ENCODE assay signal across 30 cellular contexts in genomic region chr17:42872251-42872965, GRCh38. TPM values are rescaled to one million over a fixed set of nuclear protein-coding genes. Genes with fewer than 3 reads are reported as not detected.
A peak's percentile ranks its signal among the peaks of the same experiment; 100 is the strongest.
DNase-seq lines count a peak whose midpoint lies in the region; ATAC-seq, FAIRE-seq and TF ChIP-seq lines count a peak whose summit lies in the region.
"Had no signal": no experiment of that assay in that cellular context is flagged by ENCODE, and none has a peak within 500 bp of the region (broad histone marks: within the 10 kb centered on the region; RNA-seq: fewer than 3 reads in every experiment).

No MANE protein-coding gene starts in this region.

- no peaks in the 10 kb centered on the region for H4K20me1 ChIP-seq in HepG2 (ENCODE audit: insufficient read depth, low read length)

- H3K36me3 ChIP-seq in HEK293 (ENCODE audit: control insufficient read depth in 2 of 2, insufficient read depth in 1 of 2, low read length in 2 of 2) (no peaks in the 10 kb centered on the region), HepG2 (replicated peaks in 1 of 2; ENCODE audit: control insufficient read depth in 1 of 2, insufficient read depth in 2 of 2, low read length in 2 of 2) (no peaks in the 10 kb centered on the region)
- H3K36me3 ChIP-seq: BE2C, HAP-1 had no signal

- no peak for TF ChIP-seq CTCF in HEK293 (tag by site-specific recombination; IDR thresholded peaks at IDR 0.05)
- no peak for TF ChIP-seq CTCF in HepG2 (CRISPR knock-in tag; IDR thresholded peaks at IDR 0.05)

- peak in 1 of 2 experiments; percentile 28; a peak in 1 of 4 replicates for TF ChIP-seq EP300 in HepG2 (IDR thresholded peaks at IDR 0.05; ENCODE audit: low read depth in 2 of 2, low read length in 2 of 2)
- no peak for TF ChIP-seq EP300 in HepG2 (CRISPR knock-in tag; IDR thresholded peaks at IDR 0.05; ENCODE audit: borderline replicate concordance)

- POLR2A ChIA-PET in HEK293 (lab: Yijun Ruan, JAX), result no interaction called here
- POLR2A ChIA-PET in HepG2 (lab: Yijun Ruan, JAX), result interaction anchor here (1.2 kb wide), 5 partner anchors 14 to 48 kb away, joined by 3 to 5 read pairs (median 4); partner anchors contain the start of gene BECN1

- in situ Hi-C loops in HepG2 (cut with HindIII; ENCODE audit: extremely low pct_ligation_motif_present, low pct_unique_long_range_greater_than_20kb), result no loop called here

- CTCF ChIA-PET in HEK293 (lab: Yijun Ruan, JAX), result interaction anchor here (0.6 kb wide), 1 partner anchor 48 kb away, joined by 3 read pairs; the partner anchor contains the start of gene BECN1
- CTCF ChIA-PET in HepG2 (lab: Yijun Ruan, JAX; ENCODE audit: low intra/inter-chr PET ratio, low total read pairs), result no interaction called here

- no peak for TF ChIP-seq RAD21 in HepG2 (CRISPR knock-in tag; IDR thresholded peaks at IDR 0.05)

- FAIRE-seq in HepG2 (lab: Jason Lieb, UNC), result no peak
- no peak for FAIRE-seq in GM12892 (lab: Jason Lieb, UNC)
- FAIRE-seq: K562 had no signal

- H3K9me3 ChIP-seq in HEK293 (ENCODE audit: control insufficient read depth, insufficient read depth, low read depth, low read length), result no peaks in the 10 kb centered on the region; the same call in 1 of the 2 replicates
- H3K9me3 ChIP-seq in HepG2 (ENCODE audit: low read length), result peaks cover 9% of the 10 kb centered on the region
- H3K9me3 ChIP-seq: BE2C had no signal

- ATAC-seq in HepG2, result peak; percentile 50
- no peak for ATAC-seq in GM21723 (IDR thresholded peaks at IDR 0.05; ENCODE audit: unreplicated experiment)
- no peak for ATAC-seq in GM19023 (IDR thresholded peaks at IDR 0.05; ENCODE audit: unreplicated experiment)
- ATAC-seq in HG03045 (IDR thresholded peaks at IDR 0.05; ENCODE audit: unreplicated experiment), result no peak
- ATAC-seq: PC-3 had no signal

- H3K4me3 ChIP-seq in HEK293 (ENCODE audit: low read depth, low read length) (no peak overlapping the region), HepG2 (replicated peaks in 1 of 3; ENCODE audit: insufficient read depth in 1 of 3, low read depth in 2 of 3, low read length in 3 of 3) (no peak overlapping the region)
- H3K4me3 ChIP-seq: GM23248, HAP-1, K562 had no signal

- H2AFZ ChIP-seq in HepG2 (ENCODE audit: low read length), result no peak overlapping the region
- H2AFZ ChIP-seq: GM23248 had no signal

- H3K9ac ChIP-seq in HepG2 (ENCODE audit: insufficient read depth, low read depth, low read length), result no peak overlapping the region
- H3K9ac ChIP-seq: GM23248, SK-N-SH had no signal

- H3K4me1 ChIP-seq in HEK293 (ENCODE audit: control insufficient read depth, insufficient read depth, low read length) (no peaks in the 10 kb centered on the region), HepG2 (ENCODE audit: insufficient read depth, low read length) (peaks cover 58% of the 10 kb centered on the region)
- H3K4me1 ChIP-seq: BE2C, HAP-1 had no signal

- no peak for TF ChIP-seq POLR2A in HepG2 (IDR thresholded peaks at IDR 0.05; ENCODE audit: insufficient read depth in 1 of 2, low read depth in 2 of 2, low read length in 2 of 2)
- no peak for TF ChIP-seq POLR2A in GM12892 (IDR thresholded peaks at IDR 0.05; ENCODE audit: low read depth, low read length)

- no peaks in the 10 kb centered on the region for H3K27me3 ChIP-seq in HepG2 (ENCODE audit: control insufficient read depth in 1 of 2, insufficient read depth in 2 of 2, low read length in 2 of 2)

- H3K27ac ChIP-seq in HEK293 (ENCODE audit: extremely low read depth, low read depth, low read length) (no peak overlapping the region), HepG2 (ENCODE audit: extremely low read length, insufficient read depth, low read length) (peak overlapping the region; percentile 5)
- H3K27ac ChIP-seq: GM23248, HL-60 had no signal

- peak overlapping the region; percentile 23; the same call in 1 of the 2 replicates for H3K4me2 ChIP-seq in HepG2 (ENCODE audit: low read depth, low read length)
- H3K4me2 ChIP-seq: SK-N-SH had no signal

- BruUV-seq in HepG2 (replicated peaks; lab: Mats Ljungman, UMichigan), result no TSS peak

- no peaks in the 10 kb centered on the region for H3K79me2 ChIP-seq in HepG2 (ENCODE audit: insufficient read depth, low read length)

- DNase-seq in amniotic epithelial cell (ENCODE audit: low read depth), result peak; percentile 48
- no peak for DNase-seq in HepG2 (ENCODE audit: low spot score)
- DNase-seq in renal cortical epithelial cell (ENCODE audit: low read depth), result peak; percentile 36
- no peak for DNase-seq in GM12892 (ENCODE audit: insufficient read length)
- DNase-seq: 8988T; ACHN; BE2C; Calu3; CD8-positive, alpha-beta memory T cell; DMS153; DND-41; GM23248; Kasumi-1; NCI-H1092 treated with DMSO at 0.1 percent for 48 hours; NCI-H1436 treated with DMSO at 0.1 percent for 48 hours; NCI-H187 treated with DMSO at 0.1 percent for 48 hours; NCI-H2171 treated with DMSO at 0.1 percent for 48 hours; NCI-H524 treated with DMSO at 0.1 percent for 48 hours; NCI-H774; PC-3; SK-N-SH had no signal

- 74% methylated on average over 12 of the region's 13 CpGs for WGBS in HepG2 (ENCODE audit: low lambda C conversion rate)

- intact Hi-C loops in HepG2 (cut with micrococcal nuclease; ENCODE audit: unreplicated experiment), result no loop called here

RNA-seq across cellular contexts. Expression of gene AOC3, which starts 21.4 kb away (rescaled TPM):
- total RNA-seq in HepG2 (2016; rRNA removed; fragmentation: Illumina TruSeq; extraction: Trizol) (8.7 and 10.4 TPM in 2 replicates), renal cortical epithelial cell (under 0.01 and 0.17 TPM in 2 replicates)
- 1.1 and 1.3 TPM in 2 replicates for total RNA-seq in HepG2 (2016; cell fraction: cytosol; rRNA removed; fragmentation: Illumina TruSeq; extraction: Trizol; ENCODE audit: low read depth)
- 8.4 and 9.5 TPM in 2 replicates for total RNA-seq in HepG2 (2016; cell fraction: insoluble cytoplasmic fraction; rRNA removed; fragmentation: Illumina TruSeq; extraction: Trizol)
- total RNA-seq in HepG2 (2016; cell fraction: membrane; rRNA removed; fragmentation: Illumina TruSeq; extraction: Trizol), result 5.2 and 5.4 TPM in 2 replicates
- total RNA-seq in HepG2 (2016; cell fraction: nucleus; rRNA removed; fragmentation: Illumina TruSeq; extraction: Trizol), result 5.4 and 5.6 TPM in 2 replicates
- polyA plus RNA-seq in HepG2 (2011; rRNA removed), result 51.7 and 61.0 TPM in 2 replicates
- polyA plus RNA-seq in HepG2 (2011; cell fraction: cytosol; rRNA removed), result 41.8 and 51.7 TPM in 2 replicates
- 46.4 and 56.2 TPM in 2 replicates for polyA plus RNA-seq in HepG2 (2011; cell fraction: nucleus; rRNA removed)
- 44.7 and 61.7 TPM in 2 replicates for polyA plus RNA-seq in HepG2 (2012)
- polyA plus RNA-seq in HepG2 (2016; cell fraction: cytosol; fragmentation: Illumina TruSeq; extraction: Trizol; ENCODE audit: low read depth), result 2.7 and 3.3 TPM in 2 replicates
- polyA plus RNA-seq in HepG2 (2016; cell fraction: insoluble cytoplasmic fraction; fragmentation: Illumina TruSeq; extraction: Trizol; ENCODE audit: low read depth), result 21.1 and 22.0 TPM in 2 replicates
- polyA plus RNA-seq in HepG2 (2016; cell fraction: membrane; fragmentation: Illumina TruSeq; extraction: Trizol; ENCODE audit: low read depth), result 6.6 and 6.7 TPM in 2 replicates
- 18.7 and 18.9 TPM in 2 replicates for polyA plus RNA-seq in HepG2 (2016; cell fraction: nucleus; fragmentation: Illumina TruSeq; extraction: Trizol; ENCODE audit: insufficient read depth, low read depth)
- 0.51 and 56.5 TPM in 2 replicates for polyA minus RNA-seq in HepG2 (2011; rRNA and poly(A)+ RNA removed; ENCODE audit: low replicate concordance)
- 13.8 and 20.0 TPM in 2 replicates for polyA minus RNA-seq in HepG2 (2011; cell fraction: cytosol; rRNA and poly(A)+ RNA removed)
- polyA minus RNA-seq in HepG2 (2011; cell fraction: nucleus; rRNA and poly(A)+ RNA removed), result 11.6 and 18.6 TPM in 2 replicates
- 0.89 TPM for polyA plus RNA-seq in GM12892 (2012; ENCODE audit: missing spikeins)
- total RNA-seq: GM23248 had no signal
- polyA plus RNA-seq: CD14-positive monocyte; CD8-positive, alpha-beta memory T cell had no signal

RNA-seq across cellular contexts. Expression of gene AOC2, which starts 28.0 kb away (rescaled TPM):
- 0.55 and 1.2 TPM in 2 replicates for total RNA-seq in HepG2 (2016; rRNA removed; fragmentation: Illumina TruSeq; extraction: Trizol)
- not detected in 2 replicates for total RNA-seq in HepG2 (2016; cell fraction: cytosol; rRNA removed; fragmentation: Illumina TruSeq; extraction: Trizol; ENCODE audit: low read depth)
- 0.30 and 1.3 TPM in 2 replicates for total RNA-seq in HepG2 (2016; cell fraction: insoluble cytoplasmic fraction; rRNA removed; fragmentation: Illumina TruSeq; extraction: Trizol)
- total RNA-seq in HepG2 (2016; cell fraction: membrane; rRNA removed; fragmentation: Illumina TruSeq; extraction: Trizol), result 0.31 and 0.38 TPM in 2 replicates
- total RNA-seq in HepG2 (2016; cell fraction: nucleus; rRNA removed; fragmentation: Illumina TruSeq; extraction: Trizol), result 2.2 and 3.5 TPM in 2 replicates
- polyA plus RNA-seq in HepG2 (2011; rRNA removed), result 3.3 and 5.1 TPM in 2 replicates
- 1.7 TPM in 2 replicates for polyA plus RNA-seq in HepG2 (2011; cell fraction: cytosol; rRNA removed)
- polyA plus RNA-seq in HepG2 (2011; cell fraction: nucleus; rRNA removed), result 21.9 and 26.2 TPM in 2 replicates
- 2.7 and 9.2 TPM in 2 replicates for polyA plus RNA-seq in HepG2 (2012)
- 0.10 and 0.19 TPM in 2 replicates for polyA plus RNA-seq in HepG2 (2016; cell fraction: cytosol; fragmentation: Illumina TruSeq; extraction: Trizol; ENCODE audit: low read depth)
- polyA plus RNA-seq in HepG2 (2016; cell fraction: insoluble cytoplasmic fraction; fragmentation: Illumina TruSeq; extraction: Trizol; ENCODE audit: low read depth), result 0.66 and 0.95 TPM in 2 replicates
- 0.24 and 0.30 TPM in 2 replicates for polyA plus RNA-seq in HepG2 (2016; cell fraction: membrane; fragmentation: Illumina TruSeq; extraction: Trizol; ENCODE audit: low read depth)
- 5.9 and 6.2 TPM in 2 replicates for polyA plus RNA-seq in HepG2 (2016; cell fraction: nucleus; fragmentation: Illumina TruSeq; extraction: Trizol; ENCODE audit: insufficient read depth, low read depth)
- 5.1 and 5.5 TPM in 2 replicates for polyA minus RNA-seq in HepG2 (2011; rRNA and poly(A)+ RNA removed; ENCODE audit: low replicate concordance)
- 0.26 and 0.59 TPM in 2 replicates for polyA minus RNA-seq in HepG2 (2011; cell fraction: cytosol; rRNA and poly(A)+ RNA removed)
- 9.8 and 10.3 TPM in 2 replicates for polyA minus RNA-seq in HepG2 (2011; cell fraction: nucleus; rRNA and poly(A)+ RNA removed)
- total RNA-seq in renal cortical epithelial cell, result 0.52 and 0.70 TPM in 2 replicates
- polyA plus RNA-seq in GM12892 (2012; ENCODE audit: missing spikeins), result 0.89 TPM
- total RNA-seq: M059J had no signal

RNA-seq across cellular contexts. Expression of gene G6PC1, which starts 28.2 kb away (rescaled TPM):
- total RNA-seq in HepG2 (2016; rRNA removed; fragmentation: Illumina TruSeq; extraction: Trizol) (0.56 and 1.7 TPM in 2 replicates), renal cortical epithelial cell (not detected in 2 replicates)
- total RNA-seq in HepG2 (2016; cell fraction: cytosol; rRNA removed; fragmentation: Illumina TruSeq; extraction: Trizol; ENCODE audit: low read depth), result 0.30 and 0.35 TPM in 2 replicates
- total RNA-seq in HepG2 (2016; cell fraction: insoluble cytoplasmic fraction; rRNA removed; fragmentation: Illumina TruSeq; extraction: Trizol), result 0.91 and 1.3 TPM in 2 replicates
- total RNA-seq in HepG2 (2016; cell fraction: membrane; rRNA removed; fragmentation: Illumina TruSeq; extraction: Trizol), result 0.71 and 1.1 TPM in 2 replicates
- total RNA-seq in HepG2 (2016; cell fraction: nucleus; rRNA removed; fragmentation: Illumina TruSeq; extraction: Trizol), result 2.2 and 2.5 TPM in 2 replicates
- polyA plus RNA-seq in HepG2 (2011; rRNA removed), result 37.9 and 127 TPM in 2 replicates
- polyA plus RNA-seq in HepG2 (2011; cell fraction: cytosol; rRNA removed), result 22.5 and 89.8 TPM in 2 replicates
- polyA plus RNA-seq in HepG2 (2011; cell fraction: nucleus; rRNA removed), result 18.2 and 57.3 TPM in 2 replicates
- 278 and 494 TPM in 2 replicates for polyA plus RNA-seq in HepG2 (2012)
- polyA plus RNA-seq in HepG2 (2016; cell fraction: cytosol; fragmentation: Illumina TruSeq; extraction: Trizol; ENCODE audit: low read depth), result 0.17 and 0.19 TPM in 2 replicates
- 0.60 and 0.89 TPM in 2 replicates for polyA plus RNA-seq in HepG2 (2016; cell fraction: insoluble cytoplasmic fraction; fragmentation: Illumina TruSeq; extraction: Trizol; ENCODE audit: low read depth)
- polyA plus RNA-seq in HepG2 (2016; cell fraction: membrane; fragmentation: Illumina TruSeq; extraction: Trizol; ENCODE audit: low read depth), result 0.27 and 0.36 TPM in 2 replicates
- polyA plus RNA-seq in HepG2 (2016; cell fraction: nucleus; fragmentation: Illumina TruSeq; extraction: Trizol; ENCODE audit: insufficient read depth, low read depth), result 1.3 and 1.4 TPM in 2 replicates
- 0.30 and 160 TPM in 2 replicates for polyA minus RNA-seq in HepG2 (2011; rRNA and poly(A)+ RNA removed; ENCODE audit: low replicate concordance)
- 49.4 and 178 TPM in 2 replicates for polyA minus RNA-seq in HepG2 (2011; cell fraction: cytosol; rRNA and poly(A)+ RNA removed)
- 35.3 and 157 TPM in 2 replicates for polyA minus RNA-seq in HepG2 (2011; cell fraction: nucleus; rRNA and poly(A)+ RNA removed)
- 0.38 TPM for polyA plus RNA-seq in GM12892 (2012; ENCODE audit: missing spikeins)
- total RNA-seq: Calu3; CD8-positive, alpha-beta memory T cell; GM23248; K562; M059J; PC-3 had no signal
- polyA plus RNA-seq: CD14-positive monocyte; CD8-positive, alpha-beta memory T cell; GM23248; K562; SK-N-SH had no signal

RNA-seq across cellular contexts. Expression of gene PSME3, which starts 39.2 kb away (rescaled TPM):
- total RNA-seq in HepG2 (2016; rRNA removed; fragmentation: Illumina TruSeq; extraction: Trizol) (135 and 202 TPM in 2 replicates), renal cortical epithelial cell (138 and 153 TPM in 2 replicates)
- total RNA-seq in HepG2 (2016; cell fraction: cytosol; rRNA removed; fragmentation: Illumina TruSeq; extraction: Trizol; ENCODE audit: low read depth), result 57.2 and 65.9 TPM in 2 replicates
- 137 and 184 TPM in 2 replicates for total RNA-seq in HepG2 (2016; cell fraction: insoluble cytoplasmic fraction; rRNA removed; fragmentation: Illumina TruSeq; extraction: Trizol)
- 87.8 and 99.6 TPM in 2 replicates for total RNA-seq in HepG2 (2016; cell fraction: membrane; rRNA removed; fragmentation: Illumina TruSeq; extraction: Trizol)
- 85.8 and 91.0 TPM in 2 replicates for total RNA-seq in HepG2 (2016; cell fraction: nucleus; rRNA removed; fragmentation: Illumina TruSeq; extraction: Trizol)
- 61.5 and 66.3 TPM in 2 replicates for polyA plus RNA-seq in HepG2 (2011; rRNA removed)
- polyA plus RNA-seq in HepG2 (2011; cell fraction: cytosol; rRNA removed), result 46.2 and 72.9 TPM in 2 replicates
- polyA plus RNA-seq in HepG2 (2011; cell fraction: nucleus; rRNA removed), result 54.8 and 72.6 TPM in 2 replicates
- 70.9 and 82.9 TPM in 2 replicates for polyA plus RNA-seq in HepG2 (2012)
- polyA plus RNA-seq in HepG2 (2016; cell fraction: cytosol; fragmentation: Illumina TruSeq; extraction: Trizol; ENCODE audit: low read depth), result 40.6 and 52.7 TPM in 2 replicates
- polyA plus RNA-seq in HepG2 (2016; cell fraction: insoluble cytoplasmic fraction; fragmentation: Illumina TruSeq; extraction: Trizol; ENCODE audit: low read depth), result 192 and 233 TPM in 2 replicates
- polyA plus RNA-seq in HepG2 (2016; cell fraction: membrane; fragmentation: Illumina TruSeq; extraction: Trizol; ENCODE audit: low read depth), result 79.0 and 86.8 TPM in 2 replicates
- 115 and 117 TPM in 2 replicates for polyA plus RNA-seq in HepG2 (2016; cell fraction: nucleus; fragmentation: Illumina TruSeq; extraction: Trizol; ENCODE audit: insufficient read depth, low read depth)
- 45.3 and 91.4 TPM in 2 replicates for polyA minus RNA-seq in HepG2 (2011; rRNA and poly(A)+ RNA removed; ENCODE audit: low replicate concordance)
- polyA minus RNA-seq in HepG2 (2011; cell fraction: cytosol; rRNA and poly(A)+ RNA removed), result 33.7 and 38.2 TPM in 2 replicates
- 50.2 and 71.4 TPM in 2 replicates for polyA minus RNA-seq in HepG2 (2011; cell fraction: nucleus; rRNA and poly(A)+ RNA removed)
- 102 TPM for polyA plus RNA-seq in GM12892 (2012; ENCODE audit: missing spikeins)

RNA-seq across cellular contexts. Expression of gene BECN1, which starts 48.3 kb away (rescaled TPM):
- total RNA-seq in HepG2 (2016; rRNA removed; fragmentation: Illumina TruSeq; extraction: Trizol) (97.2 and 109 TPM in 2 replicates), renal cortical epithelial cell (104 and 145 TPM in 2 replicates)
- 55.5 and 62.2 TPM in 2 replicates for total RNA-seq in HepG2 (2016; cell fraction: cytosol; rRNA removed; fragmentation: Illumina TruSeq; extraction: Trizol; ENCODE audit: low read depth)
- total RNA-seq in HepG2 (2016; cell fraction: insoluble cytoplasmic fraction; rRNA removed; fragmentation: Illumina TruSeq; extraction: Trizol), result 93.4 and 107 TPM in 2 replicates
- 110 and 130 TPM in 2 replicates for total RNA-seq in HepG2 (2016; cell fraction: membrane; rRNA removed; fragmentation: Illumina TruSeq; extraction: Trizol)
- total RNA-seq in HepG2 (2016; cell fraction: nucleus; rRNA removed; fragmentation: Illumina TruSeq; extraction: Trizol), result 64.5 and 67.5 TPM in 2 replicates
- 77.1 and 82.1 TPM in 2 replicates for polyA plus RNA-seq in HepG2 (2011; rRNA removed)
- 56.9 and 59.6 TPM in 2 replicates for polyA plus RNA-seq in HepG2 (2011; cell fraction: cytosol; rRNA removed)
- polyA plus RNA-seq in HepG2 (2011; cell fraction: nucleus; rRNA removed), result 82.7 and 86.2 TPM in 2 replicates
- 71.0 and 75.9 TPM in 2 replicates for polyA plus RNA-seq in HepG2 (2012)
- 51.4 and 75.4 TPM in 2 replicates for polyA plus RNA-seq in HepG2 (2016; cell fraction: cytosol; fragmentation: Illumina TruSeq; extraction: Trizol; ENCODE audit: low read depth)
- 112 and 124 TPM in 2 replicates for polyA plus RNA-seq in HepG2 (2016; cell fraction: insoluble cytoplasmic fraction; fragmentation: Illumina TruSeq; extraction: Trizol; ENCODE audit: low read depth)
- 93.2 and 107 TPM in 2 replicates for polyA plus RNA-seq in HepG2 (2016; cell fraction: membrane; fragmentation: Illumina TruSeq; extraction: Trizol; ENCODE audit: low read depth)
- polyA plus RNA-seq in HepG2 (2016; cell fraction: nucleus; fragmentation: Illumina TruSeq; extraction: Trizol; ENCODE audit: insufficient read depth, low read depth), result 109 and 113 TPM in 2 replicates
- 64.5 and 76.4 TPM in 2 replicates for polyA minus RNA-seq in HepG2 (2011; rRNA and poly(A)+ RNA removed; ENCODE audit: low replicate concordance)
- polyA minus RNA-seq in HepG2 (2011; cell fraction: cytosol; rRNA and poly(A)+ RNA removed), result 28.1 and 41.1 TPM in 2 replicates
- 93.6 and 112 TPM in 2 replicates for polyA minus RNA-seq in HepG2 (2011; cell fraction: nucleus; rRNA and poly(A)+ RNA removed)
- 53.4 TPM for polyA plus RNA-seq in GM12892 (2012; ENCODE audit: missing spikeins)

Comparison
In these comparisons a context has a peak if more than half of its experiments do, and no peak if none do; other contexts are left out.
1. DNase-seq: peak in amniotic epithelial cell (single experiment) and renal cortical epithelial cell (single experiment); none in HepG2 (single experiment) and GM12892 (single experiment).
2. Of the 63 proteins assayed by ChIP-seq in both HepG2 and HEK293: peak only in HepG2: PATZ1; only in HEK293: none; in both: none; in neither: 62.